In the genomic region with DNA sequence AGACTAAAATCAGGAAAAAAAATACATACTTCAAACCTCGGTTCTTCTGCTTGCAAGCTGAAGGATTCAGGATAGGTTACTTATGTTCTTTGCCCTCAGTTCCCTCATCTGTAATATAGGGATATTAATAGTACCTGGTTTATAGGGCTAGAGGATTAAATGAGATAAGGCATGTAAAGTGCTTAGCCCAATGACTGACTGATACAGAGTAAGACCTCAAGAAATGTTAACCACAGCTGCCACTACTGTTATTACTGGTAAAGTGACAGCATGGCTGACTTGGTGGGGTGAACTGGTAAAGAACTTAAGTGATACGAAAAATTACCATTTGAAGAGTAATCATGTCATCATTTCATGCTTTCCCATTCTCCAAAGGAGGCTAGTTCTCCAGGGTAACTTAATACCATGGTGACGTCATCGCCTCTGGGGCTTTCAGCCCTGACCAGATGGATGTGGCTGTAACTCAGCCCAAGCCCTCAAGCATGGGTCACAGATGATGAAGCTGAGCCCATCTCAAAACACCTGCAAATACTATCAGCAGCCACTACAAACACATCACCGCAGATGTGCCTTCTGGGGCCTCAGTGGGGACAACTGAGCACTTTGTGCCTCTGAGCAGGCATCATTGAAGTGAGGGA, we compare ENCODE assay signal across 9 cellular contexts. TPM values are rescaled to one million over a fixed set of nuclear protein-coding genes. Genes with fewer than 3 reads are reported as not detected.
DNase-seq lines count a peak whose midpoint lies in the region; ATAC-seq, FAIRE-seq and TF ChIP-seq lines count a peak whose summit lies in the region.
"Had no signal": no experiment of that assay in that cellular context is flagged by ENCODE, and none has a peak within 500 bp of the region (broad histone marks: within the 10 kb centered on the region; RNA-seq: fewer than 3 reads in every experiment).

No MANE protein-coding gene starts in this region.

- no peak overlapping the region for H3K9ac ChIP-seq in NT2/D1 (ENCODE audit: insufficient read length, low read depth)

- no peak for FAIRE-seq in urothelium cell line (lab: Jason Lieb, UNC)

- H3K4me1 Mint-ChIP-seq in HFFc6 (ENCODE audit: low read depth), result peaks cover 20% of the 10 kb centered on the region

- no peaks in the 10 kb centered on the region for H3K9me3 ChIP-seq in NT2/D1 (ENCODE audit: insufficient read depth, low read length)
- H3K9me3 ChIP-seq in tibial nerve, result no peaks in the 10 kb centered on the region

- H3K4me3 Mint-ChIP-seq in HFFc6, result no peak overlapping the region

- DNase-seq in Caki2 (ENCODE audit: low read depth), result peak; percentile 35
- peak; percentile 58 for DNase-seq in HFFc6
- peak; percentile 8 for DNase-seq in NT2/D1 (ENCODE audit: low read depth, low spot score)
- peak; percentile 12 for DNase-seq in fibroblast of pulmonary artery (ENCODE audit: low read depth)
- DNase-seq in effector CD4-positive, alpha-beta T cell, result no peak
- DNase-seq in urothelium cell line (ENCODE audit: low spot score), result no peak
- no peak for DNase-seq in tibial nerve (ENCODE audit: low spot score in 2 of 2)

- H3K27me3 Mint-ChIP-seq in HFFc6 (ENCODE audit: insufficient read depth), result peaks cover 4% of the 10 kb centered on the region; the same call in 1 of the 2 replicates

- in situ Hi-C loops in Caki2 (cut with HindIII; ENCODE audit: low pct_unique_long_range_greater_than_20kb, low sequenced_read_pairs), result no loop called here

- H3K36me3 Mint-ChIP-seq in HFFc6 (ENCODE audit: low read depth), result no peaks in the 10 kb centered on the region

- H3K36me3 ChIP-seq in NT2/D1 (ENCODE audit: insufficient read depth, insufficient read length, low read length), result peaks cover 2% of the 10 kb centered on the region
- no peaks in the 10 kb centered on the region for H3K36me3 ChIP-seq in tibial nerve

- H3K27ac ChIP-seq in tibial nerve, result no peak overlapping the region

- ATAC-seq in GM21381 (IDR thresholded peaks at IDR 0.05; ENCODE audit: unreplicated experiment), result no peak

- H3K4me1 ChIP-seq in NT2/D1 (ENCODE audit: insufficient read depth, insufficient read length) (no peaks in the 10 kb centered on the region), tibial nerve (peaks cover 0 to 8% (median 0%) of the 10 kb centered on the region in 4 donors)

- H3K27ac Mint-ChIP-seq in HFFc6, result no peak overlapping the region

- 67 to 76% methylated on average over 4 to 5 of the region's 5 CpGs for WGBS in tibial nerve, 2 donors

- TF ChIP-seq POLR2A in tibial nerve (IDR thresholded peaks at IDR 0.05), result no peak

- no peaks in the 10 kb centered on the region for H3K9me3 Mint-ChIP-seq in HFFc6

- no peak overlapping the region for H3K4me3 ChIP-seq in NT2/D1 (ENCODE audit: insufficient read length, low read depth)
- no peak overlapping the region for H3K4me3 ChIP-seq in fibroblast of pulmonary artery (replicated peaks; ENCODE audit: low read depth, low read length)
- H3K4me3 ChIP-seq in tibial nerve, result no peak overlapping the region

- TF ChIP-seq CTCF in HFFc6 (IDR thresholded peaks at IDR 0.05) (no peak), fibroblast of pulmonary artery (IDR thresholded peaks at IDR 0.05; ENCODE audit: low read length, missing control alignments) (no peak), tibial nerve (IDR thresholded peaks at IDR 0.05) (no peak)

- TF ChIP-seq EP300 in tibial nerve (IDR thresholded peaks at IDR 0.05), result no peak

- H3K27me3 ChIP-seq in NT2/D1 (ENCODE audit: insufficient read depth, insufficient read length) (no peaks in the 10 kb centered on the region), tibial nerve (no peaks in the 10 kb centered on the region)

RNA-seq across cellular contexts. Expression of gene SCML1, which starts 44.5 kb away (rescaled TPM):
- total RNA-seq in Caki2 (2014; rRNA removed; shearing (Covaris generic); ENCODE audit: low replicate concordance), result 10.1 and 10.4 TPM in 2 replicates
- total RNA-seq in HFFc6 (2021; fragmentation: NEBNext Ultra II Directional; extraction: Animal tissue kit (Norgen Biotek cat#: 25700)), result 10 to 100 TPM in 3 of 6 experiments, 1 to 10 TPM in 3; 7.3 to 11.3 (median 9.8) TPM
- 10 to 100 TPM; 14.9 to 18.8 (median 16.6) TPM for total RNA-seq in tibial nerve
- total RNA-seq: OCI-LY7 had no signal

Comparison
In these comparisons a context has a peak if more than half of its experiments do, and no peak if none do; other contexts are left out.
1. DNase-seq: peak in Caki2 (single experiment), HFFc6 (single experiment), NT2/D1 (single experiment) and fibroblast of pulmonary artery (single experiment); none in effector CD4-positive, alpha-beta T cell (single experiment), urothelium cell line (single experiment) and tibial nerve (0 of 2).